In the genomic region with DNA sequence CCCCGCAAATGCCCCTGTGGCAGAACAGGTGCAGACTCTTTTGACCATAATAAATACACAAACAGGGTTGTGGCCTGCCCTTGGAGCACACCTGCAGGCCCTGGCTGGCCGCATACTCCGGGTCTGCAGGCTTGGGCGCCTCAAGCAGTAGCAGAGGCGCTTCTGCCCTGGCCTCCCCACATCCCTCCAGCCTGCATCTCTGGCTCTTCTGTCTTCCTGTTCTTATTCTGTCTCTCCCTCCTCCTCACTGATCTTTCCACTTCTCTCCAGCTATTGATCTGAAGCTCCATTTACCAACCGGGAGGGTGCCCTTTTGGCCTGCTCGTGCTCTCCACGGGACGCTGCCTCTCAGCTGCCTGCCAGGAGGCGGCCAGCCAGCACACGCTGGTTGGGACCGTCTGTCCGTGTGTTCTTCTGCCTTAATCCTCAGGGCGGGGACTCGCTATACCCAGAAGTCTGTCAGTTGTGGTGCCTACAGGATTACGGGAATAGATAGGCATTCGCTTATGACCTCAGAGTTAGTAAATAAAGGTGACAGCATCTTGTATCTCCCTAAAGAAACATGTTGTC, we compare ENCODE assay signal across 1 cellular context.
A peak's percentile ranks its signal among the peaks of the same experiment; 100 is the strongest.
TF ChIP-seq lines count a peak whose summit lies in the region.

No MANE protein-coding gene starts in this region.

TF ChIP-seq in HepG2, 621 proteins besides CTCF, POLR2A, EP300 and RAD21 (continued from another document and continues in another):
- TF ChIP-seq, protein P1, sequence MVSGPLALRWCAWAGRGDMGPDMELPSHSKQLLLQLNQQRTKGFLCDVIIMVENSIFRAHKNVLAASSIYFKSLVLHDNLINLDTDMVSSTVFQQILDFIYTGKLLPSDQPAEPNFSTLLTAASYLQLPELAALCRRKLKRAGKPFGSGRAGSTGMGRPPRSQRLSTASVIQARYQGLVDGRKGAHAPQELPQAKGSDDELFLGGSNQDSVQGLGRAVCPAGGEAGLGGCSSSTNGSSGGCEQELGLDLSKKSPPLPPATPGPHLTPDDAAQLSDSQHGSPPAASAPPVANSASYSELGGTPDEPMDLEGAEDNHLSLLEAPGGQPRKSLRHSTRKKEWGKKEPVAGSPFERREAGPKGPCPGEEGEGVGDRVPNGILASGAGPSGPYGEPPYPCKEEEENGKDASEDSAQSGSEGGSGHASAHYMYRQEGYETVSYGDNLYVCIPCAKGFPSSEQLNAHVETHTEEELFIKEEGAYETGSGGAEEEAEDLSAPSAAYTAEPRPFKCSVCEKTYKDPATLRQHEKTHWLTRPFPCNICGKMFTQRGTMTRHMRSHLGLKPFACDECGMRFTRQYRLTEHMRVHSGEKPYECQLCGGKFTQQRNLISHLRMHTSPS (CRISPR knock-in tag; IDR thresholded peaks at IDR 0.05; ENCODE audit: low read depth): no peak
- TF ChIP-seq ADNP (CRISPR knock-in tag; IDR thresholded peaks at IDR 0.05) (no peak), SNAI1 (CRISPR knock-in tag; IDR thresholded peaks at IDR 0.05; ENCODE audit: borderline replicate concordance) (peak; percentile 31; the same call in 1 of the 2 replicates), CREB1 (IDR thresholded peaks at IDR 0.05) (peak; percentile 32; the same call in 1 of the 2 replicates), CREB1 (CRISPR knock-in tag; IDR thresholded peaks at IDR 0.05) (no peak), ONECUT2 (CRISPR knock-in tag; IDR thresholded peaks at IDR 0.05) (peak; percentile 53; the same call in 1 of the 2 replicates), PITX1 (CRISPR knock-in tag; IDR thresholded peaks at IDR 0.05) (peak; percentile 72), STAG1 (CRISPR knock-in tag; IDR thresholded peaks at IDR 0.05) (peak; percentile 8; the same call in 1 of the 2 replicates), ZNF883 (CRISPR knock-in tag; IDR thresholded peaks at IDR 0.05; ENCODE audit: not compliant biosample characterization) (no peak), HNF4G (IDR thresholded peaks at IDR 0.05; ENCODE audit: borderline replicate concordance, low read depth, low read length) (no peak), HNF4G (CRISPR knock-in tag; IDR thresholded peaks at IDR 0.05; ENCODE audit: borderline replicate concordance, low read depth) (peak; percentile 56; the same call in 1 of the 2 replicates), TCF12 (IDR thresholded peaks at IDR 0.05) (no peak), TCF12 (CRISPR knock-in tag; IDR thresholded peaks at IDR 0.05) (0 out of 2 replicates have a peak, but pooled peaks have one; percentile 27), NFKBIZ (CRISPR knock-in tag; IDR thresholded peaks at IDR 0.05) (no peak), ZNF619 (CRISPR knock-in tag; IDR thresholded peaks at IDR 0.05) (no peak), ZBTB38 (CRISPR knock-in tag; IDR thresholded peaks at IDR 0.05) (peak; percentile 52; the same call in 1 of the 2 replicates), ZSCAN30 (CRISPR knock-in tag; IDR thresholded peaks at IDR 0.05) (no peak), ZFY (CRISPR knock-in tag; IDR thresholded peaks at IDR 0.05) (peak; percentile 58; the same call in 1 of the 2 replicates), HNF4A (CRISPR knock-in tag; IDR thresholded peaks at IDR 0.05) (peak; percentile 23; the same call in 1 of the 2 replicates), GZF1 (CRISPR knock-in tag; IDR thresholded peaks at IDR 0.05) (0 out of 2 replicates have a peak, but pooled peaks have one; percentile 44), HOXA3 (CRISPR knock-in tag; IDR thresholded peaks at IDR 0.05) (peak; percentile 24; the same call in 1 of the 2 replicates), CC2D1A (CRISPR knock-in tag; IDR thresholded peaks at IDR 0.05) (no peak)
- TF ChIP-seq, protein P2, sequence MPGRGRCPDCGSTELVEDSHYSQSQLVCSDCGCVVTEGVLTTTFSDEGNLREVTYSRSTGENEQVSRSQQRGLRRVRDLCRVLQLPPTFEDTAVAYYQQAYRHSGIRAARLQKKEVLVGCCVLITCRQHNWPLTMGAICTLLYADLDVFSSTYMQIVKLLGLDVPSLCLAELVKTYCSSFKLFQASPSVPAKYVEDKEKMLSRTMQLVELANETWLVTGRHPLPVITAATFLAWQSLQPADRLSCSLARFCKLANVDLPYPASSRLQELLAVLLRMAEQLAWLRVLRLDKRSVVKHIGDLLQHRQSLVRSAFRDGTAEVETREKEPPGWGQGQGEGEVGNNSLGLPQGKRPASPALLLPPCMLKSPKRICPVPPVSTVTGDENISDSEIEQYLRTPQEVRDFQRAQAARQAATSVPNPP (CRISPR knock-in tag; IDR thresholded peaks at IDR 0.05): no peak
- TF ChIP-seq, protein P3, sequence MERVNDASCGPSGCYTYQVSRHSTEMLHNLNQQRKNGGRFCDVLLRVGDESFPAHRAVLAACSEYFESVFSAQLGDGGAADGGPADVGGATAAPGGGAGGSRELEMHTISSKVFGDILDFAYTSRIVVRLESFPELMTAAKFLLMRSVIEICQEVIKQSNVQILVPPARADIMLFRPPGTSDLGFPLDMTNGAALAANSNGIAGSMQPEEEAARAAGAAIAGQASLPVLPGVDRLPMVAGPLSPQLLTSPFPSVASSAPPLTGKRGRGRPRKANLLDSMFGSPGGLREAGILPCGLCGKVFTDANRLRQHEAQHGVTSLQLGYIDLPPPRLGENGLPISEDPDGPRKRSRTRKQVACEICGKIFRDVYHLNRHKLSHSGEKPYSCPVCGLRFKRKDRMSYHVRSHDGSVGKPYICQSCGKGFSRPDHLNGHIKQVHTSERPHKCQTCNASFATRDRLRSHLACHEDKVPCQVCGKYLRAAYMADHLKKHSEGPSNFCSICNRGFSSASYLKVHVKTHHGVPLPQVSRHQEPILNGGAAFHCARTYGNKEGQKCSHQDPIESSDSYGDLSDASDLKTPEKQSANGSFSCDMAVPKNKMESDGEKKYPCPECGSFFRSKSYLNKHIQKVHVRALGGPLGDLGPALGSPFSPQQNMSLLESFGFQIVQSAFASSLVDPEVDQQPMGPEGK (CRISPR knock-in tag; IDR thresholded peaks at IDR 0.05): peak; percentile 8; the same call in 1 of the 2 replicates
- TF ChIP-seq, protein P4, sequence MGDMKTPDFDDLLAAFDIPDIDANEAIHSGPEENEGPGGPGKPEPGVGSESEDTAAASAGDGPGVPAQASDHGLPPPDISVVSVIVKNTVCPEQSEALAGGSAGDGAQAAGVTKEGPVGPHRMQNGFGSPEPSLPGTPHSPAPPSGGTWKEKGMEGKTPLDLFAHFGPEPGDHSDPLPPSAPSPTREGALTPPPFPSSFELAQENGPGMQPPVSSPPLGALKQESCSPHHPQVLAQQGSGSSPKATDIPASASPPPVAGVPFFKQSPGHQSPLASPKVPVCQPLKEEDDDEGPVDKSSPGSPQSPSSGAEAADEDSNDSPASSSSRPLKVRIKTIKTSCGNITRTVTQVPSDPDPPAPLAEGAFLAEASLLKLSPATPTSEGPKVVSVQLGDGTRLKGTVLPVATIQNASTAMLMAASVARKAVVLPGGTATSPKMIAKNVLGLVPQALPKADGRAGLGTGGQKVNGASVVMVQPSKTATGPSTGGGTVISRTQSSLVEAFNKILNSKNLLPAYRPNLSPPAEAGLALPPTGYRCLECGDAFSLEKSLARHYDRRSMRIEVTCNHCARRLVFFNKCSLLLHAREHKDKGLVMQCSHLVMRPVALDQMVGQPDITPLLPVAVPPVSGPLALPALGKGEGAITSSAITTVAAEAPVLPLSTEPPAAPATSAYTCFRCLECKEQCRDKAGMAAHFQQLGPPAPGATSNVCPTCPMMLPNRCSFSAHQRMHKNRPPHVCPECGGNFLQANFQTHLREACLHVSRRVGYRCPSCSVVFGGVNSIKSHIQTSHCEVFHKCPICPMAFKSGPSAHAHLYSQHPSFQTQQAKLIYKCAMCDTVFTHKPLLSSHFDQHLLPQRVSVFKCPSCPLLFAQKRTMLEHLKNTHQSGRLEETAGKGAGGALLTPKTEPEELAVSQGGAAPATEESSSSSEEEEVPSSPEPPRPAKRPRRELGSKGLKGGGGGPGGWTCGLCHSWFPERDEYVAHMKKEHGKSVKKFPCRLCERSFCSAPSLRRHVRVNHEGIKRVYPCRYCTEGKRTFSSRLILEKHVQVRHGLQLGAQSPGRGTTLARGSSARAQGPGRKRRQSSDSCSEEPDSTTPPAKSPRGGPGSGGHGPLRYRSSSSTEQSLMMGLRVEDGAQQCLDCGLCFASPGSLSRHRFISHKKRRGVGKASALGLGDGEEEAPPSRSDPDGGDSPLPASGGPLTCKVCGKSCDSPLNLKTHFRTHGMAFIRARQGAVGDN (CRISPR knock-in tag; IDR thresholded peaks at IDR 0.05): peak; percentile 87
- TF ChIP-seq, protein P5, sequence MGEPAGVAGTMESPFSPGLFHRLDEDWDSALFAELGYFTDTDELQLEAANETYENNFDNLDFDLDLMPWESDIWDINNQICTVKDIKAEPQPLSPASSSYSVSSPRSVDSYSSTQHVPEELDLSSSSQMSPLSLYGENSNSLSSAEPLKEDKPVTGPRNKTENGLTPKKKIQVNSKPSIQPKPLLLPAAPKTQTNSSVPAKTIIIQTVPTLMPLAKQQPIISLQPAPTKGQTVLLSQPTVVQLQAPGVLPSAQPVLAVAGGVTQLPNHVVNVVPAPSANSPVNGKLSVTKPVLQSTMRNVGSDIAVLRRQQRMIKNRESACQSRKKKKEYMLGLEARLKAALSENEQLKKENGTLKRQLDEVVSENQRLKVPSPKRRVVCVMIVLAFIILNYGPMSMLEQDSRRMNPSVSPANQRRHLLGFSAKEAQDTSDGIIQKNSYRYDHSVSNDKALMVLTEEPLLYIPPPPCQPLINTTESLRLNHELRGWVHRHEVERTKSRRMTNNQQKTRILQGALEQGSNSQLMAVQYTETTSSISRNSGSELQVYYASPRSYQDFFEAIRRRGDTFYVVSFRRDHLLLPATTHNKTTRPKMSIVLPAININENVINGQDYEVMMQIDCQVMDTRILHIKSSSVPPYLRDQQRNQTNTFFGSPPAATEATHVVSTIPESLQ (CRISPR knock-in tag; conservative IDR thresholded peaks at IDR 0.05): no peak
- TF ChIP-seq, protein P6, sequence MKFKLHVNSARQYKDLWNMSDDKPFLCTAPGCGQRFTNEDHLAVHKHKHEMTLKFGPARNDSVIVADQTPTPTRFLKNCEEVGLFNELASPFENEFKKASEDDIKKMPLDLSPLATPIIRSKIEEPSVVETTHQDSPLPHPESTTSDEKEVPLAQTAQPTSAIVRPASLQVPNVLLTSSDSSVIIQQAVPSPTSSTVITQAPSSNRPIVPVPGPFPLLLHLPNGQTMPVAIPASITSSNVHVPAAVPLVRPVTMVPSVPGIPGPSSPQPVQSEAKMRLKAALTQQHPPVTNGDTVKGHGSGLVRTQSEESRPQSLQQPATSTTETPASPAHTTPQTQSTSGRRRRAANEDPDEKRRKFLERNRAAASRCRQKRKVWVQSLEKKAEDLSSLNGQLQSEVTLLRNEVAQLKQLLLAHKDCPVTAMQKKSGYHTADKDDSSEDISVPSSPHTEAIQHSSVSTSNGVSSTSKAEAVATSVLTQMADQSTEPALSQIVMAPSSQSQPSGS (CRISPR knock-in tag; IDR thresholded peaks at IDR 0.05): 0 out of 2 replicates have a peak, but pooled peaks have one; percentile 30
- TF ChIP-seq, protein P7, sequence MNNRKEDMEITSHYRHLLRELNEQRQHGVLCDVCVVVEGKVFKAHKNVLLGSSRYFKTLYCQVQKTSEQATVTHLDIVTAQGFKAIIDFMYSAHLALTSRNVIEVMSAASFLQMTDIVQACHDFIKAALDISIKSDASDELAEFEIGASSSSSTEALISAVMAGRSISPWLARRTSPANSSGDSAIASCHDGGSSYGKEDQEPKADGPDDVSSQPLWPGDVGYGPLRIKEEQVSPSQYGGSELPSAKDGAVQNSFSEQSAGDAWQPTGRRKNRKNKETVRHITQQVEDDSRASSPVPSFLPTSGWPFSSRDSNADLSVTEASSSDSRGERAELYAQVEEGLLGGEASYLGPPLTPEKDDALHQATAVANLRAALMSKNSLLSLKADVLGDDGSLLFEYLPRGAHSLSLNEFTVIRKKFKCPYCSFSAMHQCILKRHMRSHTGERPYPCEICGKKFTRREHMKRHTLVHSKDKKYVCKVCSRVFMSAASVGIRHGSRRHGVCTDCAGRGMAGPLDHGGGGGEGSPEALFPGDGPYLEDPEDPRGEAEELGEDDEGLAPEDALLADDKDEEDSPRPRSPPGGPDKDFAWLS (CRISPR knock-in tag; IDR thresholded peaks at IDR 0.05; ENCODE audit: borderline replicate concordance): no peak
- TF ChIP-seq, protein P8, sequence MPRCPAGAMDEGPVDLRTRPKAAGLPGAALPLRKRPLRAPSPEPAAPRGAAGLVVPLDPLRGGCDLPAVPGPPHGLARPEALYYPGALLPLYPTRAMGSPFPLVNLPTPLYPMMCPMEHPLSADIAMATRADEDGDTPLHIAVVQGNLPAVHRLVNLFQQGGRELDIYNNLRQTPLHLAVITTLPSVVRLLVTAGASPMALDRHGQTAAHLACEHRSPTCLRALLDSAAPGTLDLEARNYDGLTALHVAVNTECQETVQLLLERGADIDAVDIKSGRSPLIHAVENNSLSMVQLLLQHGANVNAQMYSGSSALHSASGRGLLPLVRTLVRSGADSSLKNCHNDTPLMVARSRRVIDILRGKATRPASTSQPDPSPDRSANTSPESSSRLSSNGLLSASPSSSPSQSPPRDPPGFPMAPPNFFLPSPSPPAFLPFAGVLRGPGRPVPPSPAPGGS (CRISPR knock-in tag; IDR thresholded peaks at IDR 0.05): no peak
- TF ChIP-seq, protein P9, sequence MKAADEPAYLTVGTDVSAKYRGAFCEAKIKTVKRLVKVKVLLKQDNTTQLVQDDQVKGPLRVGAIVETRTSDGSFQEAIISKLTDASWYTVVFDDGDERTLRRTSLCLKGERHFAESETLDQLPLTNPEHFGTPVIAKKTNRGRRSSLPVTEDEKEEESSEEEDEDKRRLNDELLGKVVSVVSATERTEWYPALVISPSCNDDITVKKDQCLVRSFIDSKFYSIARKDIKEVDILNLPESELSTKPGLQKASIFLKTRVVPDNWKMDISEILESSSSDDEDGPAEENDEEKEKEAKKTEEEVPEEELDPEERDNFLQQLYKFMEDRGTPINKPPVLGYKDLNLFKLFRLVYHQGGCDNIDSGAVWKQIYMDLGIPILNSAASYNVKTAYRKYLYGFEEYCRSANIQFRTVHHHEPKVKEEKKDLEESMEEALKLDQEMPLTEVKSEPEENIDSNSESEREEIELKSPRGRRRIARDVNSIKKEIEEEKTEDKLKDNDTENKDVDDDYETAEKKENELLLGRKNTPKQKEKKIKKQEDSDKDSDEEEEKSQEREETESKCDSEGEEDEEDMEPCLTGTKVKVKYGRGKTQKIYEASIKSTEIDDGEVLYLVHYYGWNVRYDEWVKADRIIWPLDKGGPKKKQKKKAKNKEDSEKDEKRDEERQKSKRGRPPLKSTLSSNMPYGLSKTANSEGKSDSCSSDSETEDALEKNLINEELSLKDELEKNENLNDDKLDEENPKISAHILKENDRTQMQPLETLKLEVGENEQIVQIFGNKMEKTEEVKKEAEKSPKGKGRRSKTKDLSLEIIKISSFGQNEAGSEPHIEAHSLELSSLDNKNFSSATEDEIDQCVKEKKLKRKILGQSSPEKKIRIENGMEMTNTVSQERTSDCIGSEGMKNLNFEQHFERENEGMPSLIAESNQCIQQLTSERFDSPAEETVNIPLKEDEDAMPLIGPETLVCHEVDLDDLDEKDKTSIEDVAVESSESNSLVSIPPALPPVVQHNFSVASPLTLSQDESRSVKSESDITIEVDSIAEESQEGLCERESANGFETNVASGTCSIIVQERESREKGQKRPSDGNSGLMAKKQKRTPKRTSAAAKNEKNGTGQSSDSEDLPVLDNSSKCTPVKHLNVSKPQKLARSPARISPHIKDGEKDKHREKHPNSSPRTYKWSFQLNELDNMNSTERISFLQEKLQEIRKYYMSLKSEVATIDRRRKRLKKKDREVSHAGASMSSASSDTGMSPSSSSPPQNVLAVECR (CRISPR knock-in tag; IDR thresholded peaks at IDR 0.05; ENCODE audit: borderline replicate concordance): peak; percentile 27; the same call in 1 of the 2 replicates
- TF ChIP-seq, protein P10, sequence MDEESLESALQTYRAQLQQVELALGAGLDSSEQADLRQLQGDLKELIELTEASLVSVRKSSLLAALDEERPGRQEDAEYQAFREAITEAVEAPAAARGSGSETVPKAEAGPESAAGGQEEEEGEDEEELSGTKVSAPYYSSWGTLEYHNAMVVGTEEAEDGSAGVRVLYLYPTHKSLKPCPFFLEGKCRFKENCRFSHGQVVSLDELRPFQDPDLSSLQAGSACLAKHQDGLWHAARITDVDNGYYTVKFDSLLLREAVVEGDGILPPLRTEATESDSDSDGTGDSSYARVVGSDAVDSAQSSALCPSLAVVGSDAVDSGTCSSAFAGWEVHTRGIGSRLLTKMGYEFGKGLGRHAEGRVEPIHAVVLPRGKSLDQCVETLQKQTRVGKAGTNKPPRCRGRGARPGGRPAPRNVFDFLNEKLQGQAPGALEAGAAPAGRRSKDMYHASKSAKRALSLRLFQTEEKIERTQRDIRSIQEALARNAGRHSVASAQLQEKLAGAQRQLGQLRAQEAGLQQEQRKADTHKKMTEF (CRISPR knock-in tag; IDR thresholded peaks at IDR 0.05): no peak
